ENCODE assay signal across 22 cellular contexts in the genomic region with DNA sequence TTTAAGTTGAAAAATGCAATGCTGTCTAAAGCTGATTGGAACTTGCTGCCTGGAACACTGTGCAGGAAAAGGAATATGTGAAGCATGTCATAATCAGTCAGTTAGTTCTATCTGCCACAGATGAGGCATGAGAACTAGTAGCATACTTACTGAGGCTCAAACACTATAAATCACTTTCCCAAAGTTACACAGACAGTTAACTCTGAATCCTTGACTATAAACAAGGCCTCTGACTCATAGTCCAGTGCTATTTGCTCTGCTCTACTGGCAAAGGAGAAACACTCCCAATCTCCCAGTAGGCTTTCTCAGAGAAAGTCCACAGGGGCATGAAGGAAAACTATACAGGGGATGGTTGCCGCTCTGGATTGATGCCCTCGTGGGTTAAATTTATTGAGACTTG.
A peak's percentile ranks its signal among the peaks of the same experiment; 100 is the strongest.
DNase-seq lines count a peak whose midpoint lies in the region; ATAC-seq, FAIRE-seq and TF ChIP-seq lines count a peak whose summit lies in the region.
"Had no signal": no experiment of that assay in that cellular context is flagged by ENCODE, and none has a peak within 500 bp of the region (broad histone marks: within the 10 kb centered on the region; RNA-seq: fewer than 3 reads in every experiment).

No MANE protein-coding gene starts in this region.

- peak; percentile 1 for DNase-seq in HepG2 (ENCODE audit: low spot score)
- DNase-seq in right lobe of liver: no peak
- peak; percentile 12 for DNase-seq in astrocyte of the cerebellum (ENCODE audit: low read depth)
- peak; percentile 97 for DNase-seq in kidney epithelial cell (ENCODE audit: low read depth)
- DNase-seq in G401 (ENCODE audit: low spot score): no peak
- DNase-seq in Right ventricle myocardium superior: no peak
- no peak for DNase-seq in effector CD4-positive, alpha-beta T cell
- DNase-seq: 8988T; activated effector memory CD4-positive, alpha-beta T cell treated with anti-CD3 and anti-CD28 coated beads, Interleukin-2, amount 50 U/mL, for 16 hours; anterior cingulate cortex; CD4-positive, alpha-beta memory T cell; DND-41; HFFc6; naive thymus-derived CD4-positive, alpha-beta T cell; NCI-H1417 treated with DMSO at 0.1 percent for 48 hours; NCI-H2171; stimulated activated naive CD8-positive, alpha-beta T cell treated with anti-CD3 and anti-CD28 coated beads, Interleukin-15, Interleukin-2, amounts not matched to agents 100 U/mL and 50 U/mL, for 24 hours; T-helper 17 cell had no signal

- CTCF ChIA-PET in HepG2 (lab: Yijun Ruan, JAX; ENCODE audit: low intra/inter-chr PET ratio, low total read pairs): no interaction called here

- FAIRE-seq in HepG2 (lab: Jason Lieb, UNC): no peak
- FAIRE-seq: colon had no signal

- TF ChIP-seq EP300 in HepG2 (IDR thresholded peaks at IDR 0.05; ENCODE audit: low read depth in 2 of 2, low read length in 2 of 2) (no peak), HepG2 (CRISPR knock-in tag; IDR thresholded peaks at IDR 0.05; ENCODE audit: borderline replicate concordance) (no peak)

- ATAC-seq in HepG2 (peak; percentile 55; the same call in 1 of the 3 replicates), right lobe of liver (no peak), GM18511 (IDR thresholded peaks at IDR 0.05; ENCODE audit: unreplicated experiment) (no peak), Right ventricle myocardium superior (ENCODE audit: poor library complexity) (no peak)
- ATAC-seq: naive thymus-derived CD4-positive, alpha-beta T cell; stimulated activated naive CD8-positive, alpha-beta T cell treated with anti-CD3 and anti-CD28 coated beads, Interleukin-15, Interleukin-2, amounts not matched to agents 100 U/mL and 50 U/mL, for 24 hours; T-helper 17 cell had no signal

- TF ChIP-seq POLR2A in HepG2 (IDR thresholded peaks at IDR 0.05; ENCODE audit: insufficient read depth in 1 of 2, low read depth in 2 of 2, low read length in 2 of 2) (no peak), right lobe of liver (IDR thresholded peaks at IDR 0.05) (no peak)

- H3K36me3 ChIP-seq in HepG2 (replicated peaks in 1 of 2; ENCODE audit: control insufficient read depth in 1 of 2, insufficient read depth in 2 of 2, low read length in 2 of 2) (no peaks in the 10 kb centered on the region), right lobe of liver (no peaks in the 10 kb centered on the region), kidney epithelial cell (ENCODE audit: control insufficient read depth, insufficient read depth, low read length) (no peaks in the 10 kb centered on the region)
- H3K36me3 ChIP-seq: esophagus muscularis mucosa, prostate gland had no signal

- no peaks in the 10 kb centered on the region for H4K20me1 ChIP-seq in HepG2 (ENCODE audit: insufficient read depth, low read length)

- H2AFZ ChIP-seq in HepG2 (ENCODE audit: low read length): no peak overlapping the region

- H3K4me3 ChIP-seq in HepG2 (replicated peaks in 1 of 3; ENCODE audit: insufficient read depth in 1 of 3, low read depth in 2 of 3, low read length in 3 of 3) (no peak overlapping the region), right lobe of liver (no peak overlapping the region), astrocyte of the cerebellum (ENCODE audit: low read depth, low read length) (no peak overlapping the region), kidney epithelial cell (ENCODE audit: low read depth, low read length) (no peak overlapping the region)
- H3K4me3 ChIP-seq: esophagus muscularis mucosa, prostate gland had no signal

- H3K4me1 ChIP-seq in HepG2 (ENCODE audit: insufficient read depth, low read length): 0 out of 2 replicates have a peak, but pooled peaks cover 6% of the 10 kb centered on the region
- no peaks in the 10 kb centered on the region for H3K4me1 ChIP-seq in right lobe of liver
- H3K4me1 ChIP-seq: esophagus muscularis mucosa, prostate gland had no signal

- no peak for TF ChIP-seq CTCF in HepG2 (CRISPR knock-in tag; IDR thresholded peaks at IDR 0.05)
- no peak for TF ChIP-seq CTCF in right lobe of liver (IDR thresholded peaks at IDR 0.05)
- no peak for TF ChIP-seq CTCF in astrocyte of the cerebellum (IDR thresholded peaks at IDR 0.05; ENCODE audit: low read depth, low read length, missing control alignments)
- no peak for TF ChIP-seq CTCF in kidney epithelial cell (IDR thresholded peaks at IDR 0.05; ENCODE audit: insufficient read depth, low read length, poor library complexity, severe bottlenecking)

- H3K9me3 ChIP-seq in HepG2 (ENCODE audit: low read length): no peaks in the 10 kb centered on the region
- H3K9me3 ChIP-seq in right lobe of liver: no peaks in the 10 kb centered on the region
- H3K9me3 ChIP-seq: esophagus muscularis mucosa, prostate gland had no signal

- H3K4me2 ChIP-seq in HepG2 (ENCODE audit: low read depth, low read length): no peak overlapping the region

- POLR2A ChIA-PET in HepG2 (lab: Yijun Ruan, JAX): no interaction called here

- in situ Hi-C loops in HepG2 (cut with HindIII; ENCODE audit: extremely low pct_ligation_motif_present, low pct_unique_long_range_greater_than_20kb) (no loop called here), astrocyte of the cerebellum (cut with HindIII; ENCODE audit: low sequenced_read_pairs) (no loop called here), G401 (cut with HindIII; ENCODE audit: low sequenced_read_pairs) (no loop called here)

- WGBS in HepG2 (ENCODE audit: low lambda C conversion rate): 7% methylated on average over 2 of the region's 2 CpGs
- WGBS in right lobe of liver (ENCODE audit: insufficient coverage, low coverage, low lambda C conversion rate, missing lambda C conversion rate): 29% methylated on average over 2 of the region's 2 CpGs

- H3K27me3 ChIP-seq in HepG2 (ENCODE audit: control insufficient read depth in 1 of 2, insufficient read depth in 2 of 2, low read length in 2 of 2) (no peaks in the 10 kb centered on the region; a peak in 1 of 5 replicates), right lobe of liver (no peaks in the 10 kb centered on the region), kidney epithelial cell (ENCODE audit: control insufficient read depth, insufficient read depth, low read length) (no peaks in the 10 kb centered on the region)
- H3K27me3 ChIP-seq: esophagus muscularis mucosa had no signal

- TF ChIP-seq RAD21 in HepG2 (CRISPR knock-in tag; IDR thresholded peaks at IDR 0.05): no peak

- H3K27ac ChIP-seq in HepG2 (ENCODE audit: extremely low read length, insufficient read depth, low read length): no peak overlapping the region
- H3K27ac ChIP-seq in right lobe of liver: no peak overlapping the region
- H3K27ac ChIP-seq: esophagus muscularis mucosa, prostate gland had no signal

- no peak overlapping the region for H3K9ac ChIP-seq in HepG2 (ENCODE audit: insufficient read depth, low read depth, low read length)

- H3K79me2 ChIP-seq in HepG2 (ENCODE audit: insufficient read depth, low read length): no peaks in the 10 kb centered on the region

- BruUV-seq in HepG2 (replicated peaks; lab: Mats Ljungman, UMichigan): no TSS peak

- intact Hi-C loops in HepG2 (cut with micrococcal nuclease; ENCODE audit: unreplicated experiment): no loop called here
- intact Hi-C loops in right lobe of liver (cut with DNase I): no loop called here
- intact Hi-C loops in Right ventricle myocardium superior (cut with DNase I): no loop called here

TF ChIP-seq in HepG2, 621 proteins besides CTCF, POLR2A, EP300 and RAD21:
- no peak for TF ChIP-seq ATF1 (CRISPR knock-in tag; IDR thresholded peaks at IDR 0.05)

Comparison
In these comparisons a context has a peak if more than half of its experiments do, and no peak if none do; other contexts are left out.
1. DNase-seq: peak in HepG2 (single experiment), astrocyte of the cerebellum (single experiment) and kidney epithelial cell (single experiment); none in right lobe of liver (0 of 3), G401 (single experiment), Right ventricle myocardium superior (single experiment) and effector CD4-positive, alpha-beta T cell (single experiment).